ENCODE assay signal across 7 cellular contexts in genomic region chr7:57210871-57211270, GRCh38.
"Had no signal": no experiment of that assay in that cellular context is flagged by ENCODE, and none has a peak within 500 bp of the region (broad histone marks: within the 10 kb centered on the region; RNA-seq: fewer than 3 reads in every experiment).

No MANE protein-coding gene starts in this region.

- DNase-seq: H9, HCEC 1CT, KBM-7 had no signal

- H3K4me3 ChIP-seq: GM23338 had no signal

- H3K27ac ChIP-seq: HL-60 had no signal

- H3K4me3 Mint-ChIP-seq: GM23338, H9 had no signal

- H3K27ac Mint-ChIP-seq: GM23338, H9, IgD-negative memory B cell had no signal

- ATAC-seq: GM23338, HepG2 had no signal

- H3K27me3 Mint-ChIP-seq: IgD-negative memory B cell had no signal

- H3K4me1 Mint-ChIP-seq: GM23338, H9, IgD-negative memory B cell had no signal
